ENCODE assay signal across 7 cellular contexts in genomic region chr16:51818342-51818944, GRCh38.
A peak's percentile ranks its signal among the peaks of the same experiment; 100 is the strongest.
DNase-seq lines count a peak whose midpoint lies in the region; ATAC-seq and TF ChIP-seq lines count a peak whose summit lies in the region.

No MANE protein-coding gene starts in this region.

- H3K4me1 ChIP-seq in stomach = peaks cover 0 to 5% (median 0%) of the 10 kb centered on the region in 4 donors

- peaks cover 0 to 4% (median 0%) of the 10 kb centered on the region in 4 donors for H3K9me3 ChIP-seq in stomach

- H3K27me3 ChIP-seq in stomach = no peaks in the 10 kb centered on the region

- intact Hi-C loops in stomach (cut with DNase I; ENCODE audit: low total_unique reads) = no loop called here

- WGBS in stomach, 5 donors = 28 to 45% (median 34%) methylated on average over 4 of the region's 4 CpGs

- H3K27ac ChIP-seq in stomach = no peak overlapping the region

- no peak overlapping the region for H3K4me3 ChIP-seq in stomach

- TF ChIP-seq EP300 in stomach (IDR thresholded peaks at IDR 0.05) = no peak

- TF ChIP-seq CTCF in stomach (IDR thresholded peaks at IDR 0.05) = peak in 5 of 7 experiments; percentile 34 to 75 (median 65)

- no peaks in the 10 kb centered on the region for H3K36me3 ChIP-seq in stomach

- DNase-seq in EL (peak; percentile 37), RPMI7951 (ENCODE audit: low read depth) (peak; percentile 55), foreskin melanocyte (peak; percentile 16), stomach (peak; percentile 78)
- no peak for DNase-seq in activated effector memory CD4-positive, alpha-beta T cell treated with anti-CD3 and anti-CD28 coated beads, Interleukin-2, amount 50 U/mL, for 16 hours

- TF ChIP-seq POLR2A in stomach (IDR thresholded peaks at IDR 0.05) = no peak

- ATAC-seq in HG02642 (IDR thresholded peaks at IDR 0.05; ENCODE audit: poor library complexity, unreplicated experiment) = peak; percentile 55
- ATAC-seq in HG03280 (IDR thresholded peaks at IDR 0.05; ENCODE audit: unreplicated experiment) = no peak
